ENCODE assay signal across 1 cellular context in genomic region chr4:74480267-74480666, GRCh38.
TF ChIP-seq lines count a peak whose summit lies in the region.

No MANE protein-coding gene starts in this region.

TF ChIP-seq in GM23338, 12 proteins besides CTCF, POLR2A, EP300 and RAD21 (continued from another document):
- TF ChIP-seq ZNF462 (CRISPR knock-in tag; IDR thresholded peaks at IDR 0.05) (no peak), ZNF114 (CRISPR knock-in tag; IDR thresholded peaks at IDR 0.05) (no peak), EZH2 (IDR thresholded peaks at IDR 0.05; ENCODE audit: low read depth, unreplicated experiment) (no peak), POLR2AphosphoS5 (IDR thresholded peaks at IDR 0.05; ENCODE audit: low read depth) (no peak), STAT1 (IDR thresholded peaks at IDR 0.05; ENCODE audit: unreplicated experiment) (no peak), ZNF331 (CRISPR knock-in tag; IDR thresholded peaks at IDR 0.05; ENCODE audit: low read depth) (no peak), CREB1 (CRISPR knock-in tag; IDR thresholded peaks at IDR 0.05; ENCODE audit: low read depth) (no peak), ETS1 (IDR thresholded peaks at IDR 0.05) (no peak), EZH2phosphoT487 (IDR thresholded peaks at IDR 0.05; ENCODE audit: unreplicated experiment) (no peak), JUNB (IDR thresholded peaks at IDR 0.05; ENCODE audit: unreplicated experiment) (no peak)
